ENCODE assay signal across 8 cellular contexts in genomic region chr17:45144199-45145034, GRCh38. TPM values are rescaled to one million over a fixed set of nuclear protein-coding genes. Genes with fewer than 3 reads are reported as not detected.
A peak's percentile ranks its signal among the peaks of the same experiment; 100 is the strongest.
DNase-seq lines count a peak whose midpoint lies in the region; ATAC-seq lines count a peak whose summit lies in the region.

No MANE protein-coding gene starts in this region.

- DNase-seq in AG20443 (ENCODE audit: low spot score) (peak; percentile 64), NT2/D1 (ENCODE audit: low read depth, low spot score) (no peak), epithelial cell of prostate (ENCODE audit: low read depth, low spot score) (no peak), DMS153 (lab: John Stamatoyannopoulos, UW) (no peak), DMS153 treated with DMSO at 0.1 percent for 48 hours (lab: John Stamatoyannopoulos, UW; ENCODE audit: unreplicated experiment) (no peak)
- DNase-seq in naive thymus-derived CD8-positive, alpha-beta T cell, result peak in 3 of 10 donors; percentile 36 to 41 (median 38)

- no peaks in the 10 kb centered on the region for H3K9me3 ChIP-seq in NT2/D1 (ENCODE audit: insufficient read depth, low read length)

- H3K4me1 Mint-ChIP-seq in naive thymus-derived CD8-positive, alpha-beta T cell, result peaks cover 24 to 67% (median 50%) of the 10 kb centered on the region in 4 donors

- no peak for ATAC-seq in naive thymus-derived CD8-positive, alpha-beta T cell
- ATAC-seq in HG03457 (IDR thresholded peaks at IDR 0.05; ENCODE audit: unreplicated experiment), result no peak
- ATAC-seq in GM18502 (IDR thresholded peaks at IDR 0.05; ENCODE audit: poor library complexity, unreplicated experiment), result no peak

- peaks cover 0 to 5% (median 0%) of the 10 kb centered on the region in 3 donors for H3K36me3 Mint-ChIP-seq in naive thymus-derived CD8-positive, alpha-beta T cell

- peak overlapping the region; percentile 81 for H3K9ac ChIP-seq in NT2/D1 (ENCODE audit: insufficient read length, low read depth)

- H3K27ac Mint-ChIP-seq in naive thymus-derived CD8-positive, alpha-beta T cell, result peak overlapping the region in 9 of 10 donors; percentile 27 to 99 (median 77)

- no peaks in the 10 kb centered on the region for H3K27me3 ChIP-seq in NT2/D1 (ENCODE audit: insufficient read depth, insufficient read length)

- no peaks in the 10 kb centered on the region for H3K9me3 Mint-ChIP-seq in naive thymus-derived CD8-positive, alpha-beta T cell

- peaks cover 0 to 3% (median 0%) of the 10 kb centered on the region in 5 donors for H3K27me3 Mint-ChIP-seq in naive thymus-derived CD8-positive, alpha-beta T cell

- H3K4me3 ChIP-seq in NT2/D1 (ENCODE audit: insufficient read length, low read depth), result peak overlapping the region; percentile 27

- POLR2A ChIA-PET in naive thymus-derived CD8-positive, alpha-beta T cell (lab: Charles Lee), result interaction anchor here (0.6 to 11.0 kb wide), 10 partner anchors 9 to 245 kb away, joined by 3 to 195 read pairs (median 3); partner anchors contain the start of genes ACBD4, EFTUD2, HEXIM2 and PLCD3

- H3K27ac ChIP-seq in epithelial cell of prostate, result peak overlapping the region; percentile 44

- peaks cover 15% of the 10 kb centered on the region for H3K4me1 ChIP-seq in NT2/D1 (ENCODE audit: insufficient read depth, insufficient read length)

- H3K4me3 Mint-ChIP-seq in naive thymus-derived CD8-positive, alpha-beta T cell, result peak overlapping the region; percentile 68 to 93 (median 80)

- H3K36me3 ChIP-seq in NT2/D1 (ENCODE audit: insufficient read depth, insufficient read length, low read length), result peaks cover under 1% of the 10 kb centered on the region

RNA-seq across cellular contexts. Expression of gene HEXIM1, which starts 3.9 kb away (rescaled TPM):
- 10 to 100 TPM; 34.3 to 35.1 TPM for total RNA-seq in naive thymus-derived CD8-positive, alpha-beta T cell
- polyA plus RNA-seq in naive thymus-derived CD8-positive, alpha-beta T cell, result 1 to 10 TPM; 4.9 to 6.8 (median 5.4) TPM

RNA-seq across cellular contexts. Expression of gene ACBD4, which starts 8.9 kb away (rescaled TPM):
- 10 to 100 TPM; 39.4 to 48.5 TPM for total RNA-seq in naive thymus-derived CD8-positive, alpha-beta T cell
- polyA plus RNA-seq in naive thymus-derived CD8-positive, alpha-beta T cell, result 10 to 100 TPM; 10.5 to 17.4 (median 11.7) TPM

RNA-seq across cellular contexts. Expression of gene PLCD3, which starts 12.1 kb away (rescaled TPM):
- 1 to 10 TPM; 1.6 to 4.0 TPM for total RNA-seq in naive thymus-derived CD8-positive, alpha-beta T cell
- under 1 TPM; 0.35 to 0.65 (median 0.56) TPM for polyA plus RNA-seq in naive thymus-derived CD8-positive, alpha-beta T cell

RNA-seq across cellular contexts. Expression of gene HEXIM2, which starts 17.3 kb away (rescaled TPM):
- 1 to 10 TPM; 3.4 to 4.4 TPM for total RNA-seq in naive thymus-derived CD8-positive, alpha-beta T cell
- 1 to 10 TPM; 2.6 to 3.6 (median 3.3) TPM for polyA plus RNA-seq in naive thymus-derived CD8-positive, alpha-beta T cell
